Comparison of ENCODE assay signal across 10 cellular contexts in genomic region chr17:69141802-69142472, GRCh38. TPM values are rescaled to one million over a fixed set of nuclear protein-coding genes. Genes with fewer than 3 reads are reported as not detected.
DNase-seq lines count a peak whose midpoint lies in the region; ATAC-seq and TF ChIP-seq lines count a peak whose summit lies in the region.
"Had no signal": no experiment of that assay in that cellular context is flagged by ENCODE, and none has a peak within 500 bp of the region (broad histone marks: within the 10 kb centered on the region; RNA-seq: fewer than 3 reads in every experiment).

ABCA6 (minus strand) TSS chr17:69141895; CDS start chr17:69140703, 1,192 bp downstream.

- POLR2A ChIA-PET in activated CD4-positive, alpha-beta memory T cell treated with anti-CD3 and anti-CD28 coated beads for 36 hours (lab: Charles Lee): no interaction called here

- H3K4me1 ChIP-seq in sigmoid colon: no peaks in the 10 kb centered on the region
- H3K4me1 ChIP-seq: Caco-2 had no signal

- intact Hi-C loops in left ventricle myocardium superior (cut with micrococcal nuclease): no loop called here
- intact Hi-C loops in sigmoid colon (cut with DNase I): no loop called here
- intact Hi-C loops in activated CD4-positive, alpha-beta memory T cell treated with anti-CD3 and anti-CD28 coated beads for 36 hours (cut with micrococcal nuclease): loop anchor here (10.0 kb wide), 1 partner anchor 107 kb away; no protein-coding TSS in a partner anchor

- 29 to 55% methylated on average over 4 of the region's 4 CpGs for WGBS in sigmoid colon, 2 donors

- peaks cover 0 to 5% (median 0%) of the 10 kb centered on the region in 4 donors for H3K36me3 ChIP-seq in sigmoid colon

- H3K27ac ChIP-seq in sigmoid colon: peak within 1 kb of the TSS; percentile 35 to 73 (median 51)

- no peak within 1 kb of the TSS for H3K4me3 Mint-ChIP-seq in activated CD4-positive, alpha-beta memory T cell treated with anti-CD3 and anti-CD28 coated beads for 36 hours

- no peak for TF ChIP-seq POLR2A in sigmoid colon (IDR thresholded peaks at IDR 0.05)

- H3K27me3 ChIP-seq in sigmoid colon: no peaks in the 10 kb centered on the region

- ATAC-seq in left ventricle myocardium superior (peak; percentile 96), HG03565 (IDR thresholded peaks at IDR 0.05; ENCODE audit: unreplicated experiment) (no peak), GM21576 (IDR thresholded peaks at IDR 0.05; ENCODE audit: unreplicated experiment) (no peak)

- DNase-seq in EH (ENCODE audit: low read depth) (peak; percentile 5), astrocyte of the spinal cord (ENCODE audit: low read depth, low spot score) (peak; percentile 35), left ventricle myocardium superior (no peak), sigmoid colon (no peak), cerebellar nuclear complex (lab: John Stamatoyannopoulos, UW) (no peak)
- DNase-seq in activated CD4-positive, alpha-beta memory T cell treated with anti-CD3 and anti-CD28 coated beads for 36 hours: no peak
- DNase-seq: Caco-2, SIG-M5 had no signal

- in situ Hi-C loops in astrocyte of the spinal cord (cut with HindIII; ENCODE audit: low sequenced_read_pairs): no loop called here

- no peak for TF ChIP-seq EP300 in sigmoid colon (IDR thresholded peaks at IDR 0.05)

- TF ChIP-seq CTCF in astrocyte of the spinal cord (IDR thresholded peaks at IDR 0.05; ENCODE audit: low read depth, low read length) (no peak), sigmoid colon (IDR thresholded peaks at IDR 0.05) (no peak)

- no peaks in the 10 kb centered on the region for H3K36me3 Mint-ChIP-seq in activated CD4-positive, alpha-beta memory T cell treated with anti-CD3 and anti-CD28 coated beads for 36 hours

- no peaks in the 10 kb centered on the region for H3K9me3 ChIP-seq in sigmoid colon
- H3K9me3 ChIP-seq: Caco-2 had no signal

- CTCF ChIA-PET in activated CD4-positive, alpha-beta memory T cell treated with anti-CD3 and anti-CD28 coated beads for 36 hours (lab: Charles Lee): no interaction called here

- no peaks in the 10 kb centered on the region for H3K9me3 Mint-ChIP-seq in activated CD4-positive, alpha-beta memory T cell treated with anti-CD3 and anti-CD28 coated beads for 36 hours

- H3K27me3 Mint-ChIP-seq in activated CD4-positive, alpha-beta memory T cell treated with anti-CD3 and anti-CD28 coated beads for 36 hours: peaks cover 2% of the 10 kb centered on the region

- no peaks in the 10 kb centered on the region for H3K4me1 Mint-ChIP-seq in activated CD4-positive, alpha-beta memory T cell treated with anti-CD3 and anti-CD28 coated beads for 36 hours (ENCODE audit: low read depth)

- H3K4me3 ChIP-seq in astrocyte of the spinal cord (ENCODE audit: low read depth, low read length) (no peak within 1 kb of the TSS), sigmoid colon (peak within 1 kb of the TSS; percentile 18 to 39 (median 25))

- H3K27ac Mint-ChIP-seq in activated CD4-positive, alpha-beta memory T cell treated with anti-CD3 and anti-CD28 coated beads for 36 hours: no peak within 1 kb of the TSS

RNA-seq across cellular contexts. Expression of gene ABCA6, which starts in this region (rescaled TPM):
- total RNA-seq in left ventricle myocardium superior (21.5 TPM), sigmoid colon (100 to 1,000 TPM in 1 of 4 donors, 10 to 100 TPM in 3; 31.0 to 111 (median 72.1) TPM)
- polyA plus RNA-seq in sigmoid colon: 1 to 10 TPM; 1.6 to 9.0 (median 4.4) TPM
- not detected for total RNA-seq in activated CD4-positive, alpha-beta memory T cell treated with anti-CD3 and anti-CD28 coated beads for 36 hours

Comparison
In these comparisons a context has a peak if more than half of its experiments do, and no peak if none do; other contexts are left out.
1. RNA of gene ABCA6 (total RNA-seq): 31.0 to 111 TPM in sigmoid colon and 21.5 TPM in left ventricle myocardium superior (single experiment); not detected in activated CD4-positive, alpha-beta memory T cell treated with anti-CD3 and anti-CD28 coated beads for 36 hours; every median in the first group is over 10 times any median in the second.
2. DNase-seq: peak in EH (single experiment) and astrocyte of the spinal cord (single experiment); none in left ventricle myocardium superior (single experiment), sigmoid colon (single experiment), activated CD4-positive, alpha-beta memory T cell treated with anti-CD3 and anti-CD28 coated beads for 36 hours (single experiment) and cerebellar nuclear complex (0 of 2).